Comparison of ENCODE assay signal across 9 cellular contexts in genomic region chr1:226643701-226644540, GRCh38.
A peak's percentile ranks its signal among the peaks of the same experiment; 100 is the strongest.
DNase-seq lines count a peak whose midpoint lies in the region; ATAC-seq, FAIRE-seq and TF ChIP-seq lines count a peak whose summit lies in the region.
"Had no signal": no experiment of that assay in that cellular context is flagged by ENCODE, and none has a peak within 500 bp of the region (broad histone marks: within the 10 kb centered on the region; RNA-seq: fewer than 3 reads in every experiment).

No MANE protein-coding gene starts in this region.

- H3K4me3 ChIP-seq in AG04450 (ENCODE audit: low read depth, low read length): no peak overlapping the region

- H3K27me3 Mint-ChIP-seq in IgD-negative memory B cell: no peaks in the 10 kb centered on the region
- no peaks in the 10 kb centered on the region for H3K27me3 Mint-ChIP-seq in stimulated activated naive CD8-positive, alpha-beta T cell treated with anti-CD3 and anti-CD28 coated beads, Interleukin-15, amount 100 ng/mL, for 72 hours
- no peaks in the 10 kb centered on the region for H3K27me3 Mint-ChIP-seq in Calu3 (ENCODE audit: unreplicated experiment)
- H3K27me3 Mint-ChIP-seq in glutamatergic neuron (ENCODE audit: unreplicated experiment): peaks cover 10% of the 10 kb centered on the region

- no peak for TF ChIP-seq CTCF in AG04450 (IDR thresholded peaks at IDR 0.05; ENCODE audit: low read depth, low read length)
- no peak for TF ChIP-seq CTCF in Calu3 (IDR thresholded peaks at IDR 0.05; ENCODE audit: unreplicated experiment)
- no peak for TF ChIP-seq CTCF in glutamatergic neuron (IDR thresholded peaks at IDR 0.05; ENCODE audit: partially characterized antibody, unreplicated experiment)

- H3K27ac Mint-ChIP-seq in IgD-negative memory B cell: peak overlapping the region; percentile 75 to 93 (median 89)
- H3K27ac Mint-ChIP-seq in stimulated activated naive CD8-positive, alpha-beta T cell treated with anti-CD3 and anti-CD28 coated beads, Interleukin-15, amount 100 ng/mL, for 72 hours: peak overlapping the region; percentile 65 to 74
- no peak overlapping the region for H3K27ac Mint-ChIP-seq in Calu3 (ENCODE audit: unreplicated experiment)
- H3K27ac Mint-ChIP-seq in glutamatergic neuron (ENCODE audit: unreplicated experiment): no peak overlapping the region

- peak overlapping the region in 3 of 4 donors; percentile 54 to 91 (median 73) for H3K4me3 Mint-ChIP-seq in IgD-negative memory B cell
- peak overlapping the region; percentile 68 to 79 for H3K4me3 Mint-ChIP-seq in stimulated activated naive CD8-positive, alpha-beta T cell treated with anti-CD3 and anti-CD28 coated beads, Interleukin-15, amount 100 ng/mL, for 72 hours
- no peak overlapping the region for H3K4me3 Mint-ChIP-seq in Calu3 (ENCODE audit: low read depth, unreplicated experiment)
- H3K4me3 Mint-ChIP-seq in glutamatergic neuron (ENCODE audit: unreplicated experiment): no peak overlapping the region

- no peak for DNase-seq in AG04450 (ENCODE audit: low read depth, low spot score)
- peak; percentile 54 for DNase-seq in GM19239 (ENCODE audit: insufficient read length, low spot score)
- DNase-seq in central memory CD4-positive, alpha-beta T cell: peak; percentile 44
- peak; percentile 62 to 65 for DNase-seq in stimulated activated naive CD8-positive, alpha-beta T cell treated with anti-CD3 and anti-CD28 coated beads, Interleukin-15, amount 100 ng/mL, for 72 hours
- no peak for DNase-seq in NCI-H187 (lab: John Stamatoyannopoulos, UW)
- DNase-seq in Calu3: no peak
- DNase-seq in glutamatergic neuron: no peak

- peak; percentile 56 for ATAC-seq in stimulated activated naive CD8-positive, alpha-beta T cell treated with anti-CD3 and anti-CD28 coated beads, Interleukin-15, amount 100 ng/mL, for 72 hours

- intact Hi-C loops in Calu3 (cut with micrococcal nuclease; ENCODE audit: unreplicated experiment): loop anchor here (2.0 kb wide), 1 partner anchor 77 kb away; no protein-coding TSS in a partner anchor

- H3K4me1 Mint-ChIP-seq in IgD-negative memory B cell: peaks cover 33 to 47% (median 37%) of the 10 kb centered on the region in 3 donors
- H3K4me1 Mint-ChIP-seq in stimulated activated naive CD8-positive, alpha-beta T cell treated with anti-CD3 and anti-CD28 coated beads, Interleukin-15, amount 100 ng/mL, for 72 hours: peaks cover 4% of the 10 kb centered on the region
- peaks cover 29% of the 10 kb centered on the region for H3K4me1 Mint-ChIP-seq in Calu3 (ENCODE audit: low read depth, unreplicated experiment)
- H3K4me1 Mint-ChIP-seq in glutamatergic neuron (ENCODE audit: low read depth, unreplicated experiment): peaks cover 18% of the 10 kb centered on the region

- peak; percentile 82 for FAIRE-seq in GM19239 (lab: Jason Lieb, UNC)
- FAIRE-seq: G401.6 had no signal

- H3K27ac ChIP-seq in AG04450 (ENCODE audit: low read depth, low read length): peak overlapping the region; percentile 57

- POLR2A ChIA-PET in AG04450 (lab: Yijun Ruan, JAX): no interaction called here

- no peaks in the 10 kb centered on the region for H3K9me3 ChIP-seq in AG04450 (ENCODE audit: control insufficient read depth, insufficient read depth, low read length)

- H3K27me3 ChIP-seq in AG04450 (ENCODE audit: control insufficient read depth, insufficient read depth, low read length): no peaks in the 10 kb centered on the region

- no TSS peak for BruUV-seq in Calu3 (replicated peaks; lab: Mats Ljungman, UMichigan)

- CTCF ChIA-PET in AG04450 (lab: Charles Lee) (interaction anchor here (0.8 to 1.8 kb wide), 3 partner anchors 10 to 185 kb away, joined by 3 to 7 read pairs (median 6); no protein-coding TSS in a partner anchor), Calu3 (lab: Charles Lee) (no interaction called here)

- H3K9me3 Mint-ChIP-seq in IgD-negative memory B cell (no peaks in the 10 kb centered on the region), Calu3 (ENCODE audit: low read depth, unreplicated experiment) (no peaks in the 10 kb centered on the region), glutamatergic neuron (ENCODE audit: unreplicated experiment) (peaks cover 2% of the 10 kb centered on the region)
- no peaks in the 10 kb centered on the region for H3K9me3 Mint-ChIP-seq in stimulated activated naive CD8-positive, alpha-beta T cell treated with anti-CD3 and anti-CD28 coated beads, Interleukin-15, amount 100 ng/mL, for 72 hours

- peaks cover 5% of the 10 kb centered on the region for H3K36me3 Mint-ChIP-seq in IgD-negative memory B cell
- H3K36me3 Mint-ChIP-seq in Calu3 (ENCODE audit: insufficient read depth, unreplicated experiment): peaks cover 6% of the 10 kb centered on the region
- H3K36me3 Mint-ChIP-seq in glutamatergic neuron (ENCODE audit: unreplicated experiment): no peaks in the 10 kb centered on the region

Comparison
In these comparisons a context has a peak if more than half of its experiments do, and no peak if none do; other contexts are left out.
1. DNase-seq: peak in GM19239 (single experiment), central memory CD4-positive, alpha-beta T cell (single experiment) and stimulated activated naive CD8-positive, alpha-beta T cell treated with anti-CD3 and anti-CD28 coated beads, Interleukin-15, amount 100 ng/mL, for 72 hours (2 of 2); none in AG04450 (single experiment), NCI-H187 (0 of 2), Calu3 (single experiment) and glutamatergic neuron (single experiment).
2. H3K27ac Mint-ChIP-seq: peak in IgD-negative memory B cell (3 of 3) and stimulated activated naive CD8-positive, alpha-beta T cell treated with anti-CD3 and anti-CD28 coated beads, Interleukin-15, amount 100 ng/mL, for 72 hours (2 of 2); none in Calu3 (single experiment) and glutamatergic neuron (single experiment).
3. H3K4me3 Mint-ChIP-seq: peak in IgD-negative memory B cell (3 of 4) and stimulated activated naive CD8-positive, alpha-beta T cell treated with anti-CD3 and anti-CD28 coated beads, Interleukin-15, amount 100 ng/mL, for 72 hours (2 of 2); none in Calu3 (single experiment) and glutamatergic neuron (single experiment).